In genomic region chr3:24311881-24312280, GRCh38 we compare ENCODE assay signal across 27 cellular contexts.
DNase-seq lines count a peak whose midpoint lies in the region; ATAC-seq, FAIRE-seq and TF ChIP-seq lines count a peak whose summit lies in the region.
"Had no signal": no experiment of that assay in that cellular context is flagged by ENCODE, and none has a peak within 500 bp of the region (broad histone marks: within the 10 kb centered on the region; RNA-seq: fewer than 3 reads in every experiment).

No MANE protein-coding gene starts in this region.

- no peaks in the 10 kb centered on the region for H3K27me3 Mint-ChIP-seq in chondrocyte (ENCODE audit: low read depth)

- H4K20me1 ChIP-seq in K562 (replicated peaks; ENCODE audit: control insufficient read depth, insufficient read depth, low read length), result no peaks in the 10 kb centered on the region

- TF ChIP-seq RAD21 in K562 (CRISPR knock-in tag; conservative IDR thresholded peaks at IDR 0.05 in 1 of 2, IDR thresholded peaks at IDR 0.05 in 1 of 2), result no peak

- H3K36me3 Mint-ChIP-seq in chondrocyte (ENCODE audit: low read depth), result peaks cover 3% of the 10 kb centered on the region
- H3K36me3 Mint-ChIP-seq: CD4-positive, alpha-beta memory T cell had no signal

- H3K9me3 ChIP-seq in K562 (replicated peaks; ENCODE audit: control insufficient read depth, insufficient read depth, low read depth, low read length), result no peaks in the 10 kb centered on the region
- no peaks in the 10 kb centered on the region for H3K9me3 ChIP-seq in uterus
- H3K9me3 ChIP-seq: A549, Caco-2, SJSA1 had no signal

- no peak overlapping the region for H3K4me3 Mint-ChIP-seq in chondrocyte (ENCODE audit: unreplicated experiment)
- H3K4me3 Mint-ChIP-seq: CD4-positive, alpha-beta memory T cell; GM23338; H9 had no signal

- no peaks in the 10 kb centered on the region for H3K27me3 ChIP-seq in K562 (ENCODE audit: control insufficient read depth in 2 of 2, insufficient read depth in 2 of 2, low read length in 2 of 2)
- H3K27me3 ChIP-seq in uterus, result no peaks in the 10 kb centered on the region
- H3K27me3 ChIP-seq: SJSA1 had no signal

- TF ChIP-seq EP300 in K562 (IDR thresholded peaks at IDR 0.05; ENCODE audit: low read length), result no peak

- H3K9me1 ChIP-seq in K562 (ENCODE audit: control insufficient read depth, insufficient read depth, low read length), result no peaks in the 10 kb centered on the region

- TF ChIP-seq CTCF in K562 (IDR thresholded peaks at IDR 0.05 in 2 of 3, conservative IDR thresholded peaks at IDR 0.05 in 1 of 3; ENCODE audit: insufficient read depth in 2 of 3, low read depth in 1 of 3, low read length in 3 of 3), result no peak
- TF ChIP-seq CTCF in fibroblast of pulmonary artery (IDR thresholded peaks at IDR 0.05; ENCODE audit: low read length, missing control alignments), result no peak
- TF ChIP-seq CTCF in uterus (IDR thresholded peaks at IDR 0.05), result no peak
- TF ChIP-seq CTCF in chondrocyte (IDR thresholded peaks at IDR 0.05), result no peak

- in situ Hi-C loops in K562 (cut with MboI), result no loop called here

- H3K4me1 ChIP-seq in K562 (replicated peaks in 1 of 2; ENCODE audit: control insufficient read depth in 2 of 2, insufficient read depth in 2 of 2, low read length in 2 of 2), result peaks cover 3% of the 10 kb centered on the region in 2 experiments; a peak in 2 of 5 replicates
- peaks cover 0 to 2% of the 10 kb centered on the region in 2 donors for H3K4me1 ChIP-seq in uterus
- H3K4me1 ChIP-seq: SJSA1 had no signal

- DNase-seq in K562 (ENCODE audit: extremely low read depth in 1 of 4, low spot score in 3 of 4) (no peak), fibroblast of pulmonary artery (ENCODE audit: low read depth) (peak; percentile 10), left colon (peak in 1 of 2 donors; percentile 6), uterus (peak; percentile 23 to 28), globus pallidus (ENCODE audit: low spot score) (no peak), chondrocyte (ENCODE audit: low spot score) (no peak)
- DNase-seq in activated effector memory CD4-positive, alpha-beta T cell treated with anti-CD3 and anti-CD28 coated beads, Interleukin-2, amount 50 U/mL, for 16 hours, result no peak
- DNase-seq: AML-193; C1 segment of cervical spinal cord; Caco-2; CD4-positive, alpha-beta memory T cell; H9; KBM-7; MV-4-11; NCI-H1105 treated with DMSO at 0.1 percent for 48 hours; NCI-H146; NCI-H1930; NCI-H2107; NCI-H446; NCI-H524 treated with DMSO at 0.1 percent for 48 hours; NCI-H774; PC-3 had no signal

- ATAC-seq in K562 (no peak), left colon (peak; percentile 21)
- ATAC-seq: A549, GM23338, PC-3 had no signal

- 38% methylated on average over 2 of the region's 2 CpGs for WGBS in K562 (ENCODE audit: insufficient coverage, low coverage, missing lambda C conversion rate)

- H3K27ac Mint-ChIP-seq in chondrocyte (ENCODE audit: unreplicated experiment), result no peak overlapping the region
- H3K27ac Mint-ChIP-seq: CD4-positive, alpha-beta memory T cell; GM23338; H9 had no signal

- H3K36me3 ChIP-seq in K562 (ENCODE audit: control insufficient read depth, insufficient read depth, low read length), result no peaks in the 10 kb centered on the region
- H3K36me3 ChIP-seq in uterus, result no peaks in the 10 kb centered on the region
- H3K36me3 ChIP-seq: SJSA1 had no signal

- H3K27ac ChIP-seq in K562 (ENCODE audit: extremely low read depth, low read depth, low read length) (no peak overlapping the region), uterus (no peak overlapping the region)
- H3K27ac ChIP-seq: A549, SJSA1 had no signal

- intact Hi-C loops in K562 (cut with micrococcal nuclease), result no loop called here
- intact Hi-C loops in left colon (cut with DNase I, micrococcal nuclease), result no loop called here
- intact Hi-C loops in uterus (cut with DNase I; ENCODE audit: low total_unique reads), result no loop called here

- POLR2A ChIA-PET in K562 (lab: Yijun Ruan, JAX), result no interaction called here

- no peak overlapping the region for H3K4me3 ChIP-seq in K562
- H3K4me3 ChIP-seq in fibroblast of pulmonary artery (replicated peaks; ENCODE audit: low read depth, low read length), result no peak overlapping the region
- no peak overlapping the region for H3K4me3 ChIP-seq in uterus
- H3K4me3 ChIP-seq: A549, GM23338, SJSA1 had no signal

- no peaks in the 10 kb centered on the region for H3K79me2 ChIP-seq in K562 (ENCODE audit: control insufficient read depth, insufficient read depth, low read length)

- H2AFZ ChIP-seq in K562 (ENCODE audit: low read depth, low read length), result no peak overlapping the region; the same call in 1 of the 2 replicates
- H2AFZ ChIP-seq: GM23338 had no signal

- no TSS peak for BruUV-seq in K562 (replicated peaks; lab: Mats Ljungman, UMichigan)

- no peak for FAIRE-seq in K562 (lab: Jason Lieb, UNC)
- FAIRE-seq: A549, G401.6, HTR-8/SVneo had no signal

- no peaks in the 10 kb centered on the region for H3K9me3 Mint-ChIP-seq in chondrocyte (ENCODE audit: low read depth)
- H3K9me3 Mint-ChIP-seq: GM23338, H9 had no signal

- TF ChIP-seq POLR2A in K562 (conservative IDR thresholded peaks at IDR 0.05), result no peak
- no peak for TF ChIP-seq POLR2A in uterus (IDR thresholded peaks at IDR 0.05)

- no peak overlapping the region for H3K4me2 ChIP-seq in K562 (ENCODE audit: insufficient read depth, low read length)
- H3K4me2 ChIP-seq: A549, GM23338 had no signal

- H3K4me1 Mint-ChIP-seq in chondrocyte (ENCODE audit: low read depth), result peaks cover 14% of the 10 kb centered on the region
- H3K4me1 Mint-ChIP-seq: CD4-positive, alpha-beta memory T cell; GM23338; H9 had no signal

- no peak overlapping the region for H3K9ac ChIP-seq in K562 (ENCODE audit: insufficient read depth in 1 of 2, low read depth in 2 of 2, low read length in 2 of 2)

- CTCF ChIA-PET in K562 (lab: Yijun Ruan, JAX; ENCODE audit: low intra/inter-chr PET ratio), result no interaction called here

TF ChIP-seq in K562, 482 proteins besides CTCF, POLR2A, EP300 and RAD21:
- TF ChIP-seq CEBPB (tag; IDR thresholded peaks at IDR 0.05) (0 out of 2 replicates have a peak, but pooled peaks have one; percentile 33), ATF2 (CRISPR knock-in tag; IDR thresholded peaks at IDR 0.05) (no peak)

Comparison
In these comparisons a context has a peak if more than half of its experiments do, and no peak if none do; other contexts are left out.
1. DNase-seq: peak in fibroblast of pulmonary artery (single experiment) and uterus (2 of 2); none in K562 (0 of 4), globus pallidus (single experiment), chondrocyte (single experiment) and activated effector memory CD4-positive, alpha-beta T cell treated with anti-CD3 and anti-CD28 coated beads, Interleukin-2, amount 50 U/mL, for 16 hours (single experiment).